1 cellular context compared by ENCODE assay signal in genomic region chr10:130190737-130191115, GRCh38.
TF ChIP-seq lines count a peak whose summit lies in the region.

No MANE protein-coding gene starts in this region.

TF ChIP-seq in IMR-90, 13 proteins besides CTCF, POLR2A, EP300 and RAD21:
- TF ChIP-seq BHLHE40 (IDR thresholded peaks at IDR 0.05; ENCODE audit: low read depth, low read length) (no peak), USF2 (IDR thresholded peaks at IDR 0.05; ENCODE audit: low read depth, low read length) (no peak), MAFK (IDR thresholded peaks at IDR 0.05; ENCODE audit: low read depth, low read length) (no peak), RCOR1 (IDR thresholded peaks at IDR 0.05; ENCODE audit: insufficient replicate concordance, low read length) (no peak), MXI1 (IDR thresholded peaks at IDR 0.05; ENCODE audit: borderline replicate concordance, low read depth, low read length) (no peak), NFE2L2 (IDR thresholded peaks at IDR 0.05; ENCODE audit: low read depth, low read length) (no peak), FOS (IDR thresholded peaks at IDR 0.05; ENCODE audit: low read depth, low read length) (no peak), SMC3 (IDR thresholded peaks at IDR 0.05; ENCODE audit: low read depth, low read length) (no peak), CEBPB (IDR thresholded peaks at IDR 0.05; ENCODE audit: low read depth, low read length) (no peak), ELK1 (IDR thresholded peaks at IDR 0.05; ENCODE audit: borderline replicate concordance, low read depth, low read length) (no peak), RFX5 (IDR thresholded peaks at IDR 0.05; ENCODE audit: low read depth, low read length) (no peak), MAZ (IDR thresholded peaks at IDR 0.05; ENCODE audit: borderline replicate concordance, low read depth, low read length) (no peak)
